Comparison of ENCODE assay signal across 1 cellular context in the genomic region with DNA sequence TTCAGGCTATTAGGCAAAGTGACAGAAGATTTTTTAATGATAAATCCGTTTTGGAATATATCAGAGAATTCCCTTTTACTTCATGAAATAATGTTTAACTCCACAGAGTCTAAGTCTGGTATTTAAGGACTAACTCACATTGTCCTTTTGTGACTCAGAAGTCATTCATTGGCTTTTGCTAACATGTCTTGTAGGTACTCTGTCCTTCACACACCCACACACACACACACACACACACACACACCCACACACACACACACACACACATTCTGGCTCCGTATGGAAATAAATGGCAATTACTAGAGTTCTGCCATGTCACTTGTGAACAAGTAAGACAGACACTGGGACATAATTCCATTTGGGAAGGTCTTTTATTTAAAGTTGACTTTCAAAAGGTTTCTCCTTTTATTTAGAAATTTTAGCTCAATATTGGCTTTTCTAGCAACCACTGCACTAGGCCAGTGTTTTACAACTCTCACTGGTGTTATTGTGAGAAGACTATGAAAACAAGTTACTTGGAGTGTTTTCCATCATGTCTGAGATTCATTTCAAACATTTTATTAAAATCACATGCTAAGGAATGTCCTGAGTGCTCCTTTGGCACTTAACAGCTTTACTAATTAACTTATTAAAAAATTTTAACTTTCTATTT.
TF ChIP-seq lines count a peak whose summit lies in the region.

No MANE protein-coding gene starts in this region.

TF ChIP-seq in H1, 55 proteins besides CTCF, POLR2A, EP300 and RAD21 (continued from another document):
- no peak for TF ChIP-seq EGR1 (IDR thresholded peaks at IDR 0.05; ENCODE audit: borderline replicate concordance, low read depth, low read length)
- no peak for TF ChIP-seq CHD1 (IDR thresholded peaks at IDR 0.05; ENCODE audit: low read depth, low read length)
- TF ChIP-seq, protein P1, sequence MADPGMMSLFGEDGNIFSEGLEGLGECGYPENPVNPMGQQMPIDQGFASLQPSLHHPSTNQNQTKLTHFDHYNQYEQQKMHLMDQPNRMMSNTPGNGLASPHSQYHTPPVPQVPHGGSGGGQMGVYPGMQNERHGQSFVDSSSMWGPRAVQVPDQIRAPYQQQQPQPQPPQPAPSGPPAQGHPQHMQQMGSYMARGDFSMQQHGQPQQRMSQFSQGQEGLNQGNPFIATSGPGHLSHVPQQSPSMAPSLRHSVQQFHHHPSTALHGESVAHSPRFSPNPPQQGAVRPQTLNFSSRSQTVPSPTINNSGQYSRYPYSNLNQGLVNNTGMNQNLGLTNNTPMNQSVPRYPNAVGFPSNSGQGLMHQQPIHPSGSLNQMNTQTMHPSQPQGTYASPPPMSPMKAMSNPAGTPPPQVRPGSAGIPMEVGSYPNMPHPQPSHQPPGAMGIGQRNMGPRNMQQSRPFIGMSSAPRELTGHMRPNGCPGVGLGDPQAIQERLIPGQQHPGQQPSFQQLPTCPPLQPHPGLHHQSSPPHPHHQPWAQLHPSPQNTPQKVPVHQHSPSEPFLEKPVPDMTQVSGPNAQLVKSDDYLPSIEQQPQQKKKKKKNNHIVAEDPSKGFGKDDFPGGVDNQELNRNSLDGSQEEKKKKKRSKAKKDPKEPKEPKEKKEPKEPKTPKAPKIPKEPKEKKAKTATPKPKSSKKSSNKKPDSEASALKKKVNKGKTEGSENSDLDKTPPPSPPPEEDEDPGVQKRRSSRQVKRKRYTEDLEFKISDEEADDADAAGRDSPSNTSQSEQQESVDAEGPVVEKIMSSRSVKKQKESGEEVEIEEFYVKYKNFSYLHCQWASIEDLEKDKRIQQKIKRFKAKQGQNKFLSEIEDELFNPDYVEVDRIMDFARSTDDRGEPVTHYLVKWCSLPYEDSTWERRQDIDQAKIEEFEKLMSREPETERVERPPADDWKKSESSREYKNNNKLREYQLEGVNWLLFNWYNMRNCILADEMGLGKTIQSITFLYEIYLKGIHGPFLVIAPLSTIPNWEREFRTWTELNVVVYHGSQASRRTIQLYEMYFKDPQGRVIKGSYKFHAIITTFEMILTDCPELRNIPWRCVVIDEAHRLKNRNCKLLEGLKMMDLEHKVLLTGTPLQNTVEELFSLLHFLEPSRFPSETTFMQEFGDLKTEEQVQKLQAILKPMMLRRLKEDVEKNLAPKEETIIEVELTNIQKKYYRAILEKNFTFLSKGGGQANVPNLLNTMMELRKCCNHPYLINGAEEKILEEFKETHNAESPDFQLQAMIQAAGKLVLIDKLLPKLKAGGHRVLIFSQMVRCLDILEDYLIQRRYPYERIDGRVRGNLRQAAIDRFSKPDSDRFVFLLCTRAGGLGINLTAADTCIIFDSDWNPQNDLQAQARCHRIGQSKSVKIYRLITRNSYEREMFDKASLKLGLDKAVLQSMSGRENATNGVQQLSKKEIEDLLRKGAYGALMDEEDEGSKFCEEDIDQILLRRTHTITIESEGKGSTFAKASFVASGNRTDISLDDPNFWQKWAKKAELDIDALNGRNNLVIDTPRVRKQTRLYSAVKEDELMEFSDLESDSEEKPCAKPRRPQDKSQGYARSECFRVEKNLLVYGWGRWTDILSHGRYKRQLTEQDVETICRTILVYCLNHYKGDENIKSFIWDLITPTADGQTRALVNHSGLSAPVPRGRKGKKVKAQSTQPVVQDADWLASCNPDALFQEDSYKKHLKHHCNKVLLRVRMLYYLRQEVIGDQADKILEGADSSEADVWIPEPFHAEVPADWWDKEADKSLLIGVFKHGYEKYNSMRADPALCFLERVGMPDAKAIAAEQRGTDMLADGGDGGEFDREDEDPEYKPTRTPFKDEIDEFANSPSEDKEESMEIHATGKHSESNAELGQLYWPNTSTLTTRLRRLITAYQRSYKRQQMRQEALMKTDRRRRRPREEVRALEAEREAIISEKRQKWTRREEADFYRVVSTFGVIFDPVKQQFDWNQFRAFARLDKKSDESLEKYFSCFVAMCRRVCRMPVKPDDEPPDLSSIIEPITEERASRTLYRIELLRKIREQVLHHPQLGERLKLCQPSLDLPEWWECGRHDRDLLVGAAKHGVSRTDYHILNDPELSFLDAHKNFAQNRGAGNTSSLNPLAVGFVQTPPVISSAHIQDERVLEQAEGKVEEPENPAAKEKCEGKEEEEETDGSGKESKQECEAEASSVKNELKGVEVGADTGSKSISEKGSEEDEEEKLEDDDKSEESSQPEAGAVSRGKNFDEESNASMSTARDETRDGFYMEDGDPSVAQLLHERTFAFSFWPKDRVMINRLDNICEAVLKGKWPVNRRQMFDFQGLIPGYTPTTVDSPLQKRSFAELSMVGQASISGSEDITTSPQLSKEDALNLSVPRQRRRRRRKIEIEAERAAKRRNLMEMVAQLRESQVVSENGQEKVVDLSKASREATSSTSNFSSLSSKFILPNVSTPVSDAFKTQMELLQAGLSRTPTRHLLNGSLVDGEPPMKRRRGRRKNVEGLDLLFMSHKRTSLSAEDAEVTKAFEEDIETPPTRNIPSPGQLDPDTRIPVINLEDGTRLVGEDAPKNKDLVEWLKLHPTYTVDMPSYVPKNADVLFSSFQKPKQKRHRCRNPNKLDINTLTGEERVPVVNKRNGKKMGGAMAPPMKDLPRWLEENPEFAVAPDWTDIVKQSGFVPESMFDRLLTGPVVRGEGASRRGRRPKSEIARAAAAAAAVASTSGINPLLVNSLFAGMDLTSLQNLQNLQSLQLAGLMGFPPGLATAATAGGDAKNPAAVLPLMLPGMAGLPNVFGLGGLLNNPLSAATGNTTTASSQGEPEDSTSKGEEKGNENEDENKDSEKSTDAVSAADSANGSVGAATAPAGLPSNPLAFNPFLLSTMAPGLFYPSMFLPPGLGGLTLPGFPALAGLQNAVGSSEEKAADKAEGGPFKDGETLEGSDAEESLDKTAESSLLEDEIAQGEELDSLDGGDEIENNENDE (IDR thresholded peaks at IDR 0.05; ENCODE audit: insufficient replicate concordance, low read length) = no peak
- no peak for TF ChIP-seq YY1 (IDR thresholded peaks at IDR 0.05; ENCODE audit: low read depth, low read length)
- no peak for TF ChIP-seq ASH2L (IDR thresholded peaks at IDR 0.05; ENCODE audit: low read length)
- TF ChIP-seq POU5F1 (IDR thresholded peaks at IDR 0.05; ENCODE audit: low read depth, low read length) = no peak
- no peak for TF ChIP-seq CREB1 (IDR thresholded peaks at IDR 0.05)
- no peak for TF ChIP-seq POLR2AphosphoS5 (IDR thresholded peaks at IDR 0.05; ENCODE audit: low read depth, low read length)
- TF ChIP-seq, protein P2, sequence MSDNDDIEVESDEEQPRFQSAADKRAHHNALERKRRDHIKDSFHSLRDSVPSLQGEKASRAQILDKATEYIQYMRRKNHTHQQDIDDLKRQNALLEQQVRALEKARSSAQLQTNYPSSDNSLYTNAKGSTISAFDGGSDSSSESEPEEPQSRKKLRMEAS (IDR thresholded peaks at IDR 0.05) = no peak
- TF ChIP-seq, protein P3, sequence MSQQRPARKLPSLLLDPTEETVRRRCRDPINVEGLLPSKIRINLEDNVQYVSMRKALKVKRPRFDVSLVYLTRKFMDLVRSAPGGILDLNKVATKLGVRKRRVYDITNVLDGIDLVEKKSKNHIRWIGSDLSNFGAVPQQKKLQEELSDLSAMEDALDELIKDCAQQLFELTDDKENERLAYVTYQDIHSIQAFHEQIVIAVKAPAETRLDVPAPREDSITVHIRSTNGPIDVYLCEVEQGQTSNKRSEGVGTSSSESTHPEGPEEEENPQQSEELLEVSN (IDR thresholded peaks at IDR 0.05) = no peak
- no peak for TF ChIP-seq BCL11A (IDR thresholded peaks at IDR 0.05; ENCODE audit: low read depth in 2 of 2, low read length in 2 of 2)
- no peak for TF ChIP-seq TCF12 (IDR thresholded peaks at IDR 0.05; ENCODE audit: low read depth, low read length)
- no peak for TF ChIP-seq RNF2 (IDR thresholded peaks at IDR 0.05; ENCODE audit: borderline replicate concordance, low read depth, low read length, missing control alignments, poor library complexity, severe bottlenecking)
- TF ChIP-seq KDM4A (IDR thresholded peaks at IDR 0.05; ENCODE audit: low read depth, low read length, severe bottlenecking) = no peak
- TF ChIP-seq SIRT6 (IDR thresholded peaks at IDR 0.05; ENCODE audit: low read length) = no peak
- TF ChIP-seq SIX5 (IDR thresholded peaks at IDR 0.05; ENCODE audit: low read depth, low read length) = no peak
TF ChIP-seq in H1: peak in this region for 0.
